8 cellular contexts compared by ENCODE assay signal in genomic region chr9:98315551-98316060, GRCh38.
DNase-seq lines count a peak whose midpoint lies in the region; ATAC-seq, FAIRE-seq and TF ChIP-seq lines count a peak whose summit lies in the region.

No MANE protein-coding gene starts in this region.

- no peak for TF ChIP-seq EP300 in A549 (IDR thresholded peaks at IDR 0.05)

- H3K27ac ChIP-seq in A549, result no peak overlapping the region
- no peak overlapping the region for H3K27ac ChIP-seq in left lung

- no peaks in the 10 kb centered on the region for H3K36me3 ChIP-seq in left lung

- H3K4me1 ChIP-seq in A549 (0 out of 3 replicates have a peak, but pooled peaks cover 2% of the 10 kb centered on the region), left lung (peaks cover 0 to 20% of the 10 kb centered on the region in 2 donors)

- H3K9me3 ChIP-seq in A549 (no peaks in the 10 kb centered on the region), left lung (no peaks in the 10 kb centered on the region)

- H3K4me2 ChIP-seq in A549, result no peak overlapping the region

- ATAC-seq in A549, result peak; percentile 92 to 99
- ATAC-seq in GM18868 (IDR thresholded peaks at IDR 0.05; ENCODE audit: unreplicated experiment), result peak; percentile 76
- peak; percentile 44 for ATAC-seq in HG03457 (IDR thresholded peaks at IDR 0.05; ENCODE audit: unreplicated experiment)
- ATAC-seq in left lung, result peak; percentile 92

- POLR2A ChIA-PET in A549 (lab: Yijun Ruan, JAX), result no interaction called here

- no peaks in the 10 kb centered on the region for H3K27me3 ChIP-seq in left lung

- CTCF ChIA-PET in A549 (lab: Yijun Ruan, JAX), result interaction anchor here (0.6 to 10.2 kb wide), 102 partner anchors 8 to 493 kb away, joined by 3 to 164 read pairs (median 4); partner anchors contain the start of genes ANKS6, GABBR2 and TRIM14

- TF ChIP-seq CTCF in A549 (IDR thresholded peaks at IDR 0.05) (peak; percentile 92), left lung (IDR thresholded peaks at IDR 0.05) (peak; percentile 79 to 87)

- intact Hi-C loops in left lung (cut with DNase I), result loop anchor here in 1 of 2 donors (10.0 kb wide), 1 partner anchor 459 kb away; no protein-coding TSS in a partner anchor

- WGBS in A549 (ENCODE audit: missing lambda C conversion rate), result 58% methylated on average over 5 of the region's 9 CpGs

- DNase-seq in A549 (ENCODE audit: low read depth in 1 of 2, low spot score in 1 of 2), result peak; percentile 80 to 95
- DNase-seq in NCI-H524 treated with DMSO at 0.1 percent for 48 hours (lab: John Stamatoyannopoulos, UW), result peak; percentile 74
- DNase-seq in activated CD4-positive, alpha-beta T cell treated with anti-CD3 and anti-CD28 coated beads for 24 hours (ENCODE audit: low read depth in 2 of 2), result peak; percentile 61 to 79
- peak; percentile 87 for DNase-seq in cerebellum (ENCODE audit: low spot score)
- DNase-seq in left lung, result peak in 1 of 2 donors; percentile 70
- peak; percentile 62 to 69 for DNase-seq in stimulated activated CD4-positive, alpha-beta T cell treated with anti-CD3 and anti-CD28 coated beads, Interleukin-4, amount 100 ng/mL, for 4 hours

- FAIRE-seq in A549 (lab: Jason Lieb, UNC), result no peak

- TF ChIP-seq POLR2A in A549 (IDR thresholded peaks at IDR 0.05; ENCODE audit: low read length), result no peak

- TF ChIP-seq RAD21 in A549 (conservative IDR thresholded peaks at IDR 0.05 in 1 of 2, IDR thresholded peaks at IDR 0.05 in 1 of 2), result peak; percentile 96

- no peak overlapping the region for H3K4me3 ChIP-seq in A549
- no peak overlapping the region for H3K4me3 ChIP-seq in left lung

TF ChIP-seq in A549, 52 proteins besides CTCF, POLR2A, EP300 and RAD21:
- TF ChIP-seq RNF2 (IDR thresholded peaks at IDR 0.05; ENCODE audit: borderline replicate concordance, low read depth) (no peak), HDAC2 (IDR thresholded peaks at IDR 0.05) (no peak), JUNB (IDR thresholded peaks at IDR 0.05) (no peak), SMC3 (IDR thresholded peaks at IDR 0.05) (peak; percentile 94)

Comparison
In these comparisons a context has a peak if more than half of its experiments do, and no peak if none do; other contexts are left out.
1. ATAC-seq: peak in every context shown above with its lines; median percentile 96 in A549; 92 in left lung; 76 in GM18868; 44 in HG03457.